Comparison of ENCODE assay signal across 1 cellular context in the genomic region with DNA sequence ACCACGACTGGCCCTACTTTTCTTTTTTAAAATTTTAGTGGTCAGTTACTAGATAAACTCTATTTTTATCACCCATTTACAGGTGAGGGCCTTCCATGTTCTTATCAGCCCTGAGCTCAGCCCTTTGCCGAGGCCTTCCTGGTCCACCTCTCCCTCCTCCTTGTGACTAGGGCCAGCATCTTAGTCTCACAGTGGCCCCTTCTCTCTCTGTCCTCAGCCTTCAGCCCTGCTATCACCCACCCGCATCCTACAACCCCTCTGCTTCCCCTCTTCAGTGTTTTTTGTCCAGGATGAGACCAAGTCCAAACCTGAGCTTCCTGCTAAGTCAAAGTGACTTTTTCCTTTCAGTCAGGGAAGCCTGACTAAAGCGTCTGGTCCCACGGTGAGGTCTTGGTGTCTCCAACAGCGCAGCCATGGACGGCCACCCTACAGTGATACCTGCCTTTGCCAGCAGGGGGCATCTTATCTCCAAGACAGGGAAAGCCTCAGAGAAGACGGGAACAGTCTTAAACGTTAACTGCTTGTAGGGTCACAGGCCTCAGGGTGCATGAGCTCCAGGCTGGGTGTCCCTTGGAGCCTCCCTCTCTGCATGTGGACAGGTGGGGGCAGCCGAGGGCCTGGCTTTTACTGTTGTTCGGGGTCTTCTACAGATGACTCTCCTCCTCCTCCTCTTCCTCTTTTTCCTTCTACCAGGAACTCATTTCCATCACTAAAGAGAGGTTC.
TF ChIP-seq lines count a peak whose summit lies in the region.

No MANE protein-coding gene starts in this region.

TF ChIP-seq in GM12878, 131 proteins besides CTCF, POLR2A, EP300 and RAD21:
- TF ChIP-seq YY1 (IDR thresholded peaks at IDR 0.05; ENCODE audit: low read depth, low read length) (peak; percentile 42; the same call in 1 of the 2 replicates), BRCA1 (IDR thresholded peaks at IDR 0.05; ENCODE audit: low read depth, low read length) (no peak), SMC3 (IDR thresholded peaks at IDR 0.05; ENCODE audit: borderline replicate concordance, low read length) (peak; percentile 46; the same call in 1 of the 2 replicates)
